ENCODE assay signal across 18 cellular contexts in genomic region chr10:35903021-35903420, GRCh38.
"Had no signal": no experiment of that assay in that cellular context is flagged by ENCODE, and none has a peak within 500 bp of the region (broad histone marks: within the 10 kb centered on the region; RNA-seq: fewer than 3 reads in every experiment).

No MANE protein-coding gene starts in this region.

- H3K4me1 ChIP-seq: spleen, tibial nerve had no signal

- H3K27ac ChIP-seq: neutrophil, spleen, testis, tibial nerve had no signal

- FAIRE-seq: endometrium, kidney had no signal

- DNase-seq: effector memory CD4-positive, alpha-beta T cell; immature natural killer cell; kidney; left cardiac atrium; left ventricle myocardium superior; naive thymus-derived CD4-positive, alpha-beta T cell; nephron progenitor cell; spleen; stimulated activated CD4-positive, alpha-beta T cell treated with anti-CD3 and anti-CD28 coated beads, Interleukin-15, amount 100 ng/mL, for 24 hours; stimulated activated CD4-positive, alpha-beta T cell treated with anti-CD3 and anti-CD28 coated beads, Interleukin-1b, Interleukin-23, amount 100 ng/mL, for 48 hours; stimulated activated CD4-positive, alpha-beta T cell treated with anti-CD3 and anti-CD28 coated beads, Interleukin-4, amount 100 ng/mL, for 4 hours; stimulated activated naive B cell treated with anti-CD40 and anti-IgM and Interleukin-4, amounts not matched to agents 10 μg/mL and 1 μg/mL and 100 μg/mL, for 72 hours; stimulated activated naive CD8-positive, alpha-beta T cell treated with anti-CD3 and anti-CD28 coated beads, Interleukin-15, amount 100 ng/mL, for 72 hours; testis had no signal

- H3K9me3 ChIP-seq: neutrophil, testis, tibial nerve had no signal

- H3K36me3 ChIP-seq: neutrophil, spleen, tibial nerve had no signal

- H3K27me3 ChIP-seq: neutrophil, testis, tibial nerve had no signal

- H3K4me3 ChIP-seq: lung, spleen, testis, tibial nerve had no signal
